In the genomic region with DNA sequence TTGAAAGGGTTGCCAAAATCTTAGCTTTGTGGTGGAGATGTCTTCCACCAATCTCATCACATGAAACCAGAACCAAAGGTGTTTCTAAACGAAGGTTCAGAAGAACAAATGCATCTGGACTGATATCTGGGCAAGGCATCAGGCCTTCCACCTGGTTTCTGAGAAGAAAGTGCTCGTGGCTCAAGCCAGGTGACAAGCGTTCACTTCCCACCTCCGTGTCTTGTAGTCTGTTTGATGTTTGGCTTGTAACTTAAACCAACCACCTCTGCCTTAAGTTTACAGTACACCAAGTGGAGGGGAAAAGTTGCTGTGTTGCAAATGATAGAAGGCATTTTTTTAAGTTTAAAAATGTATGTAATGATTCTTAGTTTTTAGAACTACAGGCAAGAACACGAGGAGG, we compare ENCODE assay signal across 30 cellular contexts.
"Had no signal": no experiment of that assay in that cellular context is flagged by ENCODE, and none has a peak within 500 bp of the region (broad histone marks: within the 10 kb centered on the region; RNA-seq: fewer than 3 reads in every experiment).

No MANE protein-coding gene starts in this region.

- H3K4me3 Mint-ChIP-seq: T-cell had no signal

- H2AFZ ChIP-seq: PC-9 had no signal

- H3K4me1 Mint-ChIP-seq: T-cell had no signal

- FAIRE-seq: RCC 7860 had no signal

- H3K27ac Mint-ChIP-seq: T-cell had no signal

- H3K27ac ChIP-seq: PC-9, RWPE1, SJCRH30, SK-N-MC had no signal

- H3K4me2 ChIP-seq: PC-9 had no signal

- H3K9me3 ChIP-seq: SJCRH30 had no signal

- H3K4me3 ChIP-seq: PC-9, SJCRH30, SK-N-MC had no signal

- H3K36me3 ChIP-seq: SJCRH30 had no signal

- ATAC-seq: Panc1, Right ventricle myocardium inferior, SK-N-SH treated with all-trans-retinoic acid at 6 μM for 48 hours, T-cell had no signal

- H3K36me3 Mint-ChIP-seq: T-cell had no signal

- DNase-seq: Karpas-422, MM.1S, MV-4-11, NCI-H1092, NCI-H1105, NCI-H1417 treated with DMSO at 0.1 percent for 48 hours, NCI-H1436 treated with DMSO at 0.1 percent for 48 hours, NCI-H1694 treated with DMSO at 0.1 percent for 48 hours, NCI-H187 treated with DMSO at 0.1 percent for 48 hours, NCI-H2029, NCI-H2081, NCI-H2171 treated with DMSO at 0.1 percent for 48 hours, NCI-H2227 treated with DMSO at 0.1 percent for 48 hours, NCI-H345, NCI-H446, NCI-H510A treated with DMSO at 0.1 percent for 48 hours, NCI-H524 treated with DMSO at 0.1 percent for 48 hours, NCI-H526 treated with DMSO at 0.1 percent for 48 hours, NCI-H774, PC-9, SHP77, SIG-M5, SJCRH30, T-cell had no signal

- H3K27me3 ChIP-seq: SJCRH30 had no signal
